Comparison of ENCODE assay signal across 10 cellular contexts in the genomic region with DNA sequence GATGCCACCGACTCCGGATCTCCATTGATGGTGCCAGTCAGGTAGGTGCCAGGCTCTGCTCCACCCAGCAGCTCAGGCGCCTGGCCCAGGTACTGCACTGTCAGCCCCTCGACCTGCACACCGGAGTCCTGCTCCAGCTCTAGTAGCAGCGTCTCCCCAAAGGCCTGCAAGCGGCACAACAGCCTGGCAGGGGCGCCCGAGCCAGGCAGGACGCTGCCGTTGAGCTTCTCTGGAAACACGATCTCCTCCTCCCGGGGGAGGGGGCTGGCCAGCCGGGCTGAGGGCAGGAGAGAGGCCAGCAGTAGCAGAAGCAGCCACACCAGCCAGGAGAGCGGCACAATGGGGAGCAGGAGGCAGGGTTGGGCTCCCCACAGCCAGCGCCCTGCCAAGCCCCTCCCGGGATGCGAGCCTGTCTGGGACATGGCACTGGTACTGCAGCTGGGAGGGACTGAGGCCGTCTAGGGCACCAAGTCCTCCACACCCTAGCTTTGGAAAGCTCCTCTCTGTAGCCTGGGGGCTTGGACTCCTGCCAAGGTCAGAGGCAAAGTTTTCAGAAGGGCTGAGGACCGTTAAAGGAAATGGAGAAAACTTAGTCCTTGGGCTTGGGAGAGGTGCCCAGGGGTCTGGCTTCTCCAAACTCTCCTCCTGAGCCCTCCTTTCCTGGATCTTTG.
DNase-seq lines count a peak whose midpoint lies in the region.
"Had no signal": no experiment of that assay in that cellular context is flagged by ENCODE, and none has a peak within 500 bp of the region (broad histone marks: within the 10 kb centered on the region; RNA-seq: fewer than 3 reads in every experiment).

No MANE protein-coding gene starts in this region.

- no peaks in the 10 kb centered on the region for H3K27me3 ChIP-seq in ACC112 (ENCODE audit: insufficient read depth, low read length)

- peak overlapping the region; percentile 87 for H3K4me3 ChIP-seq in ACC112 (ENCODE audit: low read depth, low read length)

- peaks cover 9% of the 10 kb centered on the region for H3K36me3 Mint-ChIP-seq in activated T-cell treated with anti-CD3 and anti-CD28 coated beads, Interleukin-2, amount 50 U/mL, for 24 hours (ENCODE audit: low read depth)

- H3K4me3 Mint-ChIP-seq in activated T-cell treated with anti-CD3 and anti-CD28 coated beads, Interleukin-2, amount 50 U/mL, for 24 hours = no peak overlapping the region

- no peaks in the 10 kb centered on the region for H3K27me3 Mint-ChIP-seq in activated T-cell treated with anti-CD3 and anti-CD28 coated beads, Interleukin-2, amount 50 U/mL, for 24 hours

- H3K79me2 ChIP-seq in ACC112 (ENCODE audit: control insufficient read depth, insufficient read depth, low read length, unreplicated experiment) = peaks cover 34% of the 10 kb centered on the region

- H3K27ac ChIP-seq in ACC112 (ENCODE audit: low read depth, low read length) = peak overlapping the region; percentile 99
- H3K27ac ChIP-seq: VCaP had no signal

- peaks cover 75% of the 10 kb centered on the region for H3K4me1 ChIP-seq in ACC112 (ENCODE audit: control insufficient read depth, insufficient read depth, low read length, unreplicated experiment)

- H3K4me1 Mint-ChIP-seq in activated T-cell treated with anti-CD3 and anti-CD28 coated beads, Interleukin-2, amount 50 U/mL, for 24 hours (ENCODE audit: low read depth) = peaks cover 41% of the 10 kb centered on the region

- H3K9me3 Mint-ChIP-seq in activated T-cell treated with anti-CD3 and anti-CD28 coated beads, Interleukin-2, amount 50 U/mL, for 24 hours = no peaks in the 10 kb centered on the region

- DNase-seq in NCI-H1105 treated with DMSO at 0.1 percent for 48 hours (lab: John Stamatoyannopoulos, UW) (peak; percentile 24), dedifferentiated amniotic fluid mesenchymal stem cell (ENCODE audit: extremely low spot score) (peak; percentile 43), medulla oblongata (ENCODE audit: extremely low spot score) (peak; percentile 53), NCI-H187 treated with DMSO at 0.1 percent for 48 hours (lab: John Stamatoyannopoulos, UW) (no peak), glomerular visceral epithelial cell (ENCODE audit: extremely low spot score) (no peak)
- DNase-seq in activated CD8-positive, alpha-beta memory T cell treated with anti-CD3 and anti-CD28 coated beads, Interleukin-2, amount 50 U/mL, for 48 hours = no peak
- DNase-seq in activated T-cell treated with anti-CD3 and anti-CD28 coated beads, Interleukin-2, amount 50 U/mL, for 24 hours = no peak
- DNase-seq: stimulated activated CD4-positive, alpha-beta T cell treated with anti-CD3 and anti-CD28 coated beads, Interleukin-1b, Interleukin-23, amount 100 ng/mL, for 48 hours had no signal

- H3K27ac Mint-ChIP-seq in activated T-cell treated with anti-CD3 and anti-CD28 coated beads, Interleukin-2, amount 50 U/mL, for 24 hours = no peak overlapping the region

- H2AFZ ChIP-seq in ACC112 (ENCODE audit: low read length, unreplicated experiment) = no peak overlapping the region

- H3K36me3 ChIP-seq in ACC112 (ENCODE audit: insufficient read depth, low read length) = no peaks in the 10 kb centered on the region; the same call in 1 of the 2 replicates

Comparison
In these comparisons a context has a peak if more than half of its experiments do, and no peak if none do; other contexts are left out.
1. DNase-seq: peak in NCI-H1105 treated with DMSO at 0.1 percent for 48 hours (single experiment), dedifferentiated amniotic fluid mesenchymal stem cell (single experiment) and medulla oblongata (single experiment); none in NCI-H187 treated with DMSO at 0.1 percent for 48 hours (single experiment), activated CD8-positive, alpha-beta memory T cell treated with anti-CD3 and anti-CD28 coated beads, Interleukin-2, amount 50 U/mL, for 48 hours (single experiment), activated T-cell treated with anti-CD3 and anti-CD28 coated beads, Interleukin-2, amount 50 U/mL, for 24 hours (single experiment) and glomerular visceral epithelial cell (single experiment).